12 cellular contexts compared by ENCODE assay signal in the genomic region with DNA sequence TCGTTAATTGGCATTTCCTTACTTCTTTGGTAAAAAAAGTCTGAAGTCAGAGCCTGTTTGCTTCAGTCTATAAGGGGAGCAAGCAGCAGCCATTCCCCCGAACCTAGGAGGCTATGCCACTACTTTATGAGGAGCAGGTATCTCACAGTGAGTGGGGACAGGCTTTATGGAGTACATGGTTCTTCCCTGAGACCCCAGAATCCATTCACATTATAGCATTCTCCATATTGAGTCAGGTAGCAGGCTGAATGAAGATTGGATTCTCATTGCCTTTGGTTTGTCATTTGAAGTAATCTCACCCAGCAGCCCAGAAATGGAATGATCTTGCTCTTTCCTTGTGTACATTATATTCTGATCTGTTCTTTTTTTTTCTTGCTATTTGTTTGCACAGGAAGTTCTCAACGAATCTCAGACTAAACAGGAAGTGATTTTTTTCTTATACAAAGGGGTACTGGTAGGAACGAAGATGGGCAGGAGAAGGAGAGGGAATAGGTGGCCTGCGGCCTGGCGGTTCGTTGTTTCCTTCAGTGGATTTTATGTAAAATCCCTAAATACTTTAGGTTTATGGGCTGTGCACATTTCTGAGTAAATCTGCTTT.
DNase-seq lines count a peak whose midpoint lies in the region; ATAC-seq, FAIRE-seq and TF ChIP-seq lines count a peak whose summit lies in the region.
"Had no signal": no experiment of that assay in that cellular context is flagged by ENCODE, and none has a peak within 500 bp of the region (broad histone marks: within the 10 kb centered on the region; RNA-seq: fewer than 3 reads in every experiment).

No MANE protein-coding gene starts in this region.

- DNase-seq in activated CD4-positive, alpha-beta T cell treated with anti-CD3 and anti-CD28 coated beads for 36 hours, result no peak
- DNase-seq in activated CD4-positive, alpha-beta T cell treated with anti-CD3 and anti-CD28 coated beads for 48 hours, result no peak
- DNase-seq in GM12878 (ENCODE audit: low read depth, low spot score) (no peak), spleen (no peak), AG20443 (ENCODE audit: low spot score) (no peak), NCI-H1694 (lab: John Stamatoyannopoulos, UW) (no peak), erythroblast (lab: John Stamatoyannopoulos, UW) (no peak)
- DNase-seq: body of pancreas, GM23248, KG1 had no signal

- no peak for TF ChIP-seq CTCF in Loucy (conservative IDR thresholded peaks at IDR 0.05; ENCODE audit: low read length)
- no peak for TF ChIP-seq CTCF in GM12878 (IDR thresholded peaks at IDR 0.05 in 2 of 3, conservative IDR thresholded peaks at IDR 0.05 in 1 of 3; ENCODE audit: control insufficient read depth in 2 of 3, extremely low read depth in 1 of 3, insufficient read depth in 1 of 3, low read depth in 3 of 3, low read length in 3 of 3)
- TF ChIP-seq CTCF in spleen (IDR thresholded peaks at IDR 0.05 in 8 of 11, conservative IDR thresholded peaks at IDR 0.05 in 3 of 11), result no peak

- H3K9ac ChIP-seq in Loucy (ENCODE audit: low read depth, low read length, poor library complexity, severe bottlenecking) (no peak overlapping the region), GM12878 (ENCODE audit: control insufficient read depth, insufficient read depth, low read length) (no peak overlapping the region)
- H3K9ac ChIP-seq: GM23248 had no signal

- TF ChIP-seq POLR2A in GM12878 (IDR thresholded peaks at IDR 0.05; ENCODE audit: low read depth, low read length), result no peak
- TF ChIP-seq POLR2A in spleen (IDR thresholded peaks at IDR 0.05), result no peak
- no peak for TF ChIP-seq POLR2A in erythroblast (IDR thresholded peaks at IDR 0.05; ENCODE audit: low read length)

- no peaks in the 10 kb centered on the region for H3K9me3 Mint-ChIP-seq in activated CD4-positive, alpha-beta T cell treated with anti-CD3 and anti-CD28 coated beads for 36 hours (ENCODE audit: low read depth)
- H3K9me3 Mint-ChIP-seq: nephron had no signal

- BruUV-seq in GM12878 (replicated peaks; lab: Mats Ljungman, UMichigan), result no TSS peak

- H3K27me3 ChIP-seq in Loucy (ENCODE audit: insufficient read depth, low read length, poor library complexity, severe bottlenecking), result no peaks in the 10 kb centered on the region
- no peaks in the 10 kb centered on the region for H3K27me3 ChIP-seq in GM12878 (replicated peaks in 1 of 2; ENCODE audit: control insufficient read depth in 2 of 2, insufficient read depth in 2 of 2, low read length in 1 of 2)
- no peaks in the 10 kb centered on the region for H3K27me3 ChIP-seq in spleen (replicated peaks in 1 of 7)
- H3K27me3 ChIP-seq: body of pancreas had no signal

- H3K36me3 Mint-ChIP-seq in activated CD4-positive, alpha-beta T cell treated with anti-CD3 and anti-CD28 coated beads for 36 hours (ENCODE audit: low read depth), result peaks cover 11% of the 10 kb centered on the region

- H3K9me3 ChIP-seq in Loucy (ENCODE audit: insufficient read depth, low read depth, low read length) (no peaks in the 10 kb centered on the region), GM12878 (replicated peaks; ENCODE audit: control insufficient read depth, insufficient read depth, low read length) (no peaks in the 10 kb centered on the region), spleen (no peaks in the 10 kb centered on the region)
- H3K9me3 ChIP-seq: body of pancreas had no signal

- H3K27ac ChIP-seq in GM12878 (ENCODE audit: control insufficient read depth, insufficient read depth) (0 out of 2 replicates have a peak overlapping the region, but pooled peaks have one; percentile 37), spleen (peak overlapping the region; percentile 10 to 82 (median 60))
- H3K27ac ChIP-seq: GM23248 had no signal

- H3K36me3 ChIP-seq in Loucy (ENCODE audit: insufficient read depth, low read length) (peaks cover 19% of the 10 kb centered on the region; the same call in 1 of the 2 replicates), GM12878 (ENCODE audit: control insufficient read depth in 2 of 2, insufficient read depth in 2 of 2, low read length in 1 of 2) (peaks cover 2 to 6% of the 10 kb centered on the region in 2 experiments; a peak in 3 of 4 replicates), spleen (peaks cover 0 to 41% (median 9%) of the 10 kb centered on the region in 6 donors)

- peak overlapping the region; percentile 51 for H3K4me2 ChIP-seq in Loucy (ENCODE audit: low read depth, low read length, poor library complexity, severe bottlenecking)
- H3K4me2 ChIP-seq in GM12878 (ENCODE audit: control insufficient read depth, insufficient read depth), result 0 out of 2 replicates have a peak overlapping the region, but pooled peaks have one; percentile 47

- H3K4me3 Mint-ChIP-seq in activated CD4-positive, alpha-beta T cell treated with anti-CD3 and anti-CD28 coated beads for 36 hours, result peak overlapping the region; percentile 18
- H3K4me3 Mint-ChIP-seq: nephron had no signal

- H3K27ac Mint-ChIP-seq in activated CD4-positive, alpha-beta T cell treated with anti-CD3 and anti-CD28 coated beads for 36 hours, result peak overlapping the region; percentile 83

- RAD21 ChIA-PET in GM12878 (lab: Charles Lee; ENCODE audit: unreplicated experiment), result no interaction called here

- in situ Hi-C loops in GM12878 (cut with MboI), result no loop called here

- SMC1A ChIA-PET in GM12878 (lab: Charles Lee; ENCODE audit: uncharacterized antibody, unreplicated experiment), result no interaction called here

- peaks cover 19% of the 10 kb centered on the region for H4K20me1 ChIP-seq in Loucy (ENCODE audit: insufficient read depth, low read length, poor library complexity, severe bottlenecking)
- H4K20me1 ChIP-seq in GM12878 (ENCODE audit: control insufficient read depth, insufficient read depth), result no peaks in the 10 kb centered on the region

- TF ChIP-seq RAD21 in GM12878 (IDR thresholded peaks at IDR 0.05; ENCODE audit: insufficient read depth, low read depth, low read length), result no peak

- WGBS in GM12878 (ENCODE audit: insufficient coverage, insufficient replicate concordance, low lambda C conversion rate, missing lambda C conversion rate), result 68% methylated on average over 7 of the region's 7 CpGs
- 52 to 63% (median 55%) methylated on average over 7 of the region's 7 CpGs for WGBS in spleen, 5 donors

- TF ChIP-seq EP300 in GM12878 (IDR thresholded peaks at IDR 0.05; ENCODE audit: borderline replicate concordance in 1 of 2, control insufficient read depth in 1 of 2, low read depth in 2 of 2, low read length in 2 of 2), result no peak

- no peak overlapping the region for H2AFZ ChIP-seq in Loucy (ENCODE audit: low read length)
- no peak overlapping the region for H2AFZ ChIP-seq in GM12878 (ENCODE audit: control insufficient read depth, low read depth, low read length)
- H2AFZ ChIP-seq: GM23248 had no signal

- intact Hi-C loops in activated CD4-positive, alpha-beta T cell treated with anti-CD3 and anti-CD28 coated beads for 36 hours (cut with DNase I, micrococcal nuclease), result no loop called here
- intact Hi-C loops in GM12878 (cut with micrococcal nuclease; ENCODE audit: unreplicated experiment) (no loop called here), spleen (cut with DNase I; ENCODE audit: low total_unique reads) (no loop called here)

- no peaks in the 10 kb centered on the region for H3K9me2 ChIP-seq in Loucy (replicated peaks; ENCODE audit: low read depth, low read length)

- ATAC-seq in activated CD4-positive, alpha-beta T cell treated with anti-CD3 and anti-CD28 coated beads for 36 hours, result peak; percentile 9
- no peak for ATAC-seq in GM12878
- ATAC-seq: body of pancreas had no signal

- H3K79me2 ChIP-seq in Loucy (ENCODE audit: insufficient read depth, low read length), result peaks cover 60% of the 10 kb centered on the region
- peaks cover 6% of the 10 kb centered on the region for H3K79me2 ChIP-seq in GM12878 (ENCODE audit: control insufficient read depth, insufficient read depth, low read length)

- H3K27me3 Mint-ChIP-seq in activated CD4-positive, alpha-beta T cell treated with anti-CD3 and anti-CD28 coated beads for 36 hours, result no peaks in the 10 kb centered on the region

- H3K4me3 ChIP-seq in Loucy (ENCODE audit: low read length, poor library complexity, severe bottlenecking), result peak overlapping the region; percentile 17
- H3K4me3 ChIP-seq in GM12878, result no peak overlapping the region
- no peak overlapping the region for H3K4me3 ChIP-seq in spleen
- H3K4me3 ChIP-seq: body of pancreas, GM23248 had no signal

- POLR2A ChIA-PET in activated CD4-positive, alpha-beta T cell treated with anti-CD3 and anti-CD28 coated beads for 36 hours (lab: Charles Lee), result no interaction called here
- POLR2A ChIA-PET in GM12878 (lab: Charles Lee), result no interaction called here

- no peaks in the 10 kb centered on the region for H3F3A ChIP-seq in Loucy (ENCODE audit: low read depth)

- H3K4me1 ChIP-seq in Loucy (ENCODE audit: insufficient read depth, low read length, poor library complexity, severe bottlenecking), result peaks cover 9% of the 10 kb centered on the region
- H3K4me1 ChIP-seq in GM12878 (ENCODE audit: control insufficient read depth, insufficient read depth, low read length), result peaks cover 3% of the 10 kb centered on the region; the same call in 1 of the 2 replicates
- peaks cover 8 to 76% (median 38%) of the 10 kb centered on the region in 6 donors for H3K4me1 ChIP-seq in spleen
- H3K4me1 ChIP-seq: body of pancreas had no signal

- CTCF ChIA-PET in activated CD4-positive, alpha-beta T cell treated with anti-CD3 and anti-CD28 coated beads for 36 hours (lab: Charles Lee), result no interaction called here
- CTCF ChIA-PET in GM12878 (lab: Yijun Ruan, JAX), result no interaction called here

- H3K4me1 Mint-ChIP-seq in activated CD4-positive, alpha-beta T cell treated with anti-CD3 and anti-CD28 coated beads for 36 hours, result peaks cover 53% of the 10 kb centered on the region

- FAIRE-seq in GM12878 (lab: Jason Lieb, UNC), result no peak
